Comparison of ENCODE assay signal across 10 cellular contexts in genomic region chr6:160398674-160399271, GRCh38. TPM values are rescaled to one million over a fixed set of nuclear protein-coding genes. Genes with fewer than 3 reads are reported as not detected.
DNase-seq lines count a peak whose midpoint lies in the region; ATAC-seq and FAIRE-seq lines count a peak whose summit lies in the region.
"Had no signal": no experiment of that assay in that cellular context is flagged by ENCODE, and none has a peak within 500 bp of the region (broad histone marks: within the 10 kb centered on the region; RNA-seq: fewer than 3 reads in every experiment).

No MANE protein-coding gene starts in this region.

- ATAC-seq in GM18867 (IDR thresholded peaks at IDR 0.05; ENCODE audit: unreplicated experiment) (peak; percentile 98), GM21786 (IDR thresholded peaks at IDR 0.05; ENCODE audit: unreplicated experiment) (peak; percentile 93), HG03521 (IDR thresholded peaks at IDR 0.05; ENCODE audit: unreplicated experiment) (peak; percentile 95)

- intact Hi-C loops in posterior vena cava (cut with DNase I): loop anchor here in 1 of 2 donors (2.0 kb wide), 1 partner anchor 50 kb away; the partner anchor contains the start of gene SLC22A3

- no peak for DNase-seq in posterior vena cava (ENCODE audit: low spot score)
- DNase-seq in AG08395 (ENCODE audit: low spot score): no peak
- DNase-seq in cortex of kidney (lab: John Stamatoyannopoulos, UW): no peak
- DNase-seq in NCI-H510A treated with DMSO at 0.1 percent for 48 hours (lab: John Stamatoyannopoulos, UW): no peak
- DNase-seq: foreskin melanocyte, NCI-H446 had no signal

- peak; percentile 9 for FAIRE-seq in islet of Langerhans (lab: Jason Lieb, UNC)

RNA-seq across cellular contexts. Expression of gene SLC22A3, which starts 50.6 kb away (rescaled TPM):
- 10 to 100 TPM; 24.3 to 26.6 TPM for total RNA-seq in posterior vena cava
